12 cellular contexts compared by ENCODE assay signal in the genomic region with DNA sequence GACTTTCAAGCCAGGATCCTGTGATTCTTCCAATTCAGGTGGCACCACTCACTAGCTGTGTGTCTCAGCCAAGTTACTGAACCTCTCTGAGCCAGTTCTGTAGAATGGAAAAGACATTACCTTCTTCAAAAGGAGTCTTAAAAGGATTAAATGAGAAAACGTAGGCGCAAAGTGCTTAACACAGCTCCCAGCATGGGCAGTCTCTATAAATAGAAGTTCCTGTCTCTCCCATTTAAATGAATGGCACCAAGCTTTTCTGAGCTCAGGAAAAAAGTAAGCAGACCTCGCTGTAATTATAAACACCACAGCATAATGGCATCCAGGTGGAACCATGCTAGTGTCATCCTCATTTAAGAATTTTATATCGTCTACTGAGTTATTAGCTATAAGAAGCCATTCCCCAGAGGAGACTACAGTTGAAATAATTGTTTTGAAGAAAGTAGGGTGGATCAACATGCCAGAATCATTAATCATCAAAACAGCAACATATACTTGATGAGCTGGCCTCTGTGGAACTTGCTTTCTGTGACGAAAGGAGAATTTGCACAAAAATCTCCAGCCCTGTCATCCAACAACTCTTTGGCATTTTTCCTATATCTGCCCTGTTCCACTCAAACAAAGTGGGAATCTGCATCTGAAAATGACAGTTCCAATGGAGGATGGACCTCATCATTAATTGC.
A peak's percentile ranks its signal among the peaks of the same experiment; 100 is the strongest.
DNase-seq lines count a peak whose midpoint lies in the region; ATAC-seq and TF ChIP-seq lines count a peak whose summit lies in the region.
"Had no signal": no experiment of that assay in that cellular context is flagged by ENCODE, and none has a peak within 500 bp of the region (broad histone marks: within the 10 kb centered on the region; RNA-seq: fewer than 3 reads in every experiment).

No MANE protein-coding gene starts in this region.

- H3K27me3 Mint-ChIP-seq in osteocyte (ENCODE audit: unreplicated experiment), result no peaks in the 10 kb centered on the region
- H3K27me3 Mint-ChIP-seq in activated naive CD4-positive, alpha-beta T cell treated with anti-CD3 and anti-CD28 coated beads, Interleukin-2, amount 10 ng/mL, durations not matched to agents 7 days and 5 days, result peaks cover 12% of the 10 kb centered on the region

- H3K4me3 ChIP-seq in epithelial cell of esophagus (ENCODE audit: low read length), result no peak overlapping the region

- H3K36me3 Mint-ChIP-seq in osteocyte (ENCODE audit: unreplicated experiment), result no peaks in the 10 kb centered on the region
- no peaks in the 10 kb centered on the region for H3K36me3 Mint-ChIP-seq in activated naive CD4-positive, alpha-beta T cell treated with anti-CD3 and anti-CD28 coated beads, Interleukin-2, amount 10 ng/mL, durations not matched to agents 7 days and 5 days
- H3K36me3 Mint-ChIP-seq: mesothelial cell of epicardium had no signal

- CTCF ChIA-PET in activated naive CD4-positive, alpha-beta T cell treated with anti-CD3 and anti-CD28 coated beads, Interleukin-2, amount 10 ng/mL, durations not matched to agents 7 days and 5 days (lab: Charles Lee), result interaction anchor here (1.2 to 1.3 kb wide), 2 partner anchors 9 to 10 kb away, joined by 3 to 6 read pairs; no protein-coding TSS in a partner anchor

- H3K27ac Mint-ChIP-seq in osteocyte (ENCODE audit: unreplicated experiment), result peak overlapping the region; percentile 79
- no peak overlapping the region for H3K27ac Mint-ChIP-seq in activated naive CD4-positive, alpha-beta T cell treated with anti-CD3 and anti-CD28 coated beads, Interleukin-2, amount 10 ng/mL, durations not matched to agents 7 days and 5 days
- H3K27ac Mint-ChIP-seq: activated T-helper 1 cell treated with anti-CD3 and anti-CD28 coated beads, Interleukin-12 subunit alpha, Interleukin-12 subunit beta, Interleukin-2, Interleukin-4 antibody, amounts not matched to agents 30 ng/mL and 10 ng/mL and 1 ng/mL, durations not matched to agents 14 hours and 24 hours and 36 hours; mesothelial cell of epicardium had no signal

- TF ChIP-seq CTCF in epithelial cell of esophagus (IDR thresholded peaks at IDR 0.05; ENCODE audit: insufficient read depth, low read depth, low read length, missing control alignments) (no peak), osteocyte (IDR thresholded peaks at IDR 0.05) (no peak)

- peaks cover 55% of the 10 kb centered on the region for H3K4me1 Mint-ChIP-seq in osteocyte (ENCODE audit: unreplicated experiment)
- no peaks in the 10 kb centered on the region for H3K4me1 Mint-ChIP-seq in activated naive CD4-positive, alpha-beta T cell treated with anti-CD3 and anti-CD28 coated beads, Interleukin-2, amount 10 ng/mL, durations not matched to agents 7 days and 5 days
- H3K4me1 Mint-ChIP-seq: mesothelial cell of epicardium had no signal

- H3K4me3 Mint-ChIP-seq in osteocyte (ENCODE audit: unreplicated experiment), result no peak overlapping the region
- H3K4me3 Mint-ChIP-seq in activated naive CD4-positive, alpha-beta T cell treated with anti-CD3 and anti-CD28 coated beads, Interleukin-2, amount 10 ng/mL, durations not matched to agents 7 days and 5 days, result no peak overlapping the region
- H3K4me3 Mint-ChIP-seq: activated T-helper 1 cell treated with anti-CD3 and anti-CD28 coated beads, Interleukin-12 subunit alpha, Interleukin-12 subunit beta, Interleukin-2, Interleukin-4 antibody, amounts not matched to agents 30 ng/mL and 10 ng/mL and 1 ng/mL, durations not matched to agents 14 hours and 24 hours and 36 hours; mesothelial cell of epicardium had no signal

- DNase-seq in EH (ENCODE audit: low read depth) (peak; percentile 97), NCI-H82 (lab: John Stamatoyannopoulos, UW) (peak; percentile 47), epithelial cell of esophagus (ENCODE audit: low read depth) (peak; percentile 93), osteocyte (ENCODE audit: extremely low spot score, unreplicated experiment) (peak; percentile 11), SHP77 treated with DMSO at 0.1 percent for 48 hours (lab: John Stamatoyannopoulos, UW) (no peak)
- no peak for DNase-seq in activated naive CD4-positive, alpha-beta T cell treated with anti-CD3 and anti-CD28 coated beads, Interleukin-2, amount 10 ng/mL, durations not matched to agents 7 days and 5 days
- DNase-seq: stimulated activated CD4-positive, alpha-beta T cell treated with anti-CD3 and anti-CD28 coated beads, Interleukin-12 subunit alpha, Interleukin-12 subunit beta, amount 100 ng/mL, for 4 hours; stimulated activated naive CD8-positive, alpha-beta T cell treated with anti-CD3 and anti-CD28 coated beads, Interleukin-15, Interleukin-2, amounts not matched to agents 100 U/mL and 50 U/mL, for 24 hours had no signal

- H3K9me3 Mint-ChIP-seq in osteocyte (ENCODE audit: unreplicated experiment), result no peaks in the 10 kb centered on the region
- no peaks in the 10 kb centered on the region for H3K9me3 Mint-ChIP-seq in activated naive CD4-positive, alpha-beta T cell treated with anti-CD3 and anti-CD28 coated beads, Interleukin-2, amount 10 ng/mL, durations not matched to agents 7 days and 5 days
- H3K9me3 Mint-ChIP-seq: activated T-helper 1 cell treated with anti-CD3 and anti-CD28 coated beads, Interleukin-12 subunit alpha, Interleukin-12 subunit beta, Interleukin-2, Interleukin-4 antibody, amounts not matched to agents 30 ng/mL and 10 ng/mL and 1 ng/mL, durations not matched to agents 14 hours and 24 hours and 36 hours; mesothelial cell of epicardium had no signal

- ATAC-seq in HG02642 (IDR thresholded peaks at IDR 0.05; ENCODE audit: poor library complexity, unreplicated experiment) (no peak), HG02885 (IDR thresholded peaks at IDR 0.05; ENCODE audit: poor library complexity, unreplicated experiment) (no peak)
- ATAC-seq: stimulated activated naive CD8-positive, alpha-beta T cell treated with anti-CD3 and anti-CD28 coated beads, Interleukin-15, Interleukin-2, amounts not matched to agents 100 U/mL and 50 U/mL, for 24 hours had no signal

Comparison
In these comparisons a context has a peak if more than half of its experiments do, and no peak if none do; other contexts are left out.
1. DNase-seq: peak in EH (single experiment), NCI-H82 (single experiment), epithelial cell of esophagus (single experiment) and osteocyte (single experiment); none in activated naive CD4-positive, alpha-beta T cell treated with anti-CD3 and anti-CD28 coated beads, Interleukin-2, amount 10 ng/mL, durations not matched to agents 7 days and 5 days (single experiment) and SHP77 treated with DMSO at 0.1 percent for 48 hours (single experiment).